8 cellular contexts compared by ENCODE assay signal in the genomic region with DNA sequence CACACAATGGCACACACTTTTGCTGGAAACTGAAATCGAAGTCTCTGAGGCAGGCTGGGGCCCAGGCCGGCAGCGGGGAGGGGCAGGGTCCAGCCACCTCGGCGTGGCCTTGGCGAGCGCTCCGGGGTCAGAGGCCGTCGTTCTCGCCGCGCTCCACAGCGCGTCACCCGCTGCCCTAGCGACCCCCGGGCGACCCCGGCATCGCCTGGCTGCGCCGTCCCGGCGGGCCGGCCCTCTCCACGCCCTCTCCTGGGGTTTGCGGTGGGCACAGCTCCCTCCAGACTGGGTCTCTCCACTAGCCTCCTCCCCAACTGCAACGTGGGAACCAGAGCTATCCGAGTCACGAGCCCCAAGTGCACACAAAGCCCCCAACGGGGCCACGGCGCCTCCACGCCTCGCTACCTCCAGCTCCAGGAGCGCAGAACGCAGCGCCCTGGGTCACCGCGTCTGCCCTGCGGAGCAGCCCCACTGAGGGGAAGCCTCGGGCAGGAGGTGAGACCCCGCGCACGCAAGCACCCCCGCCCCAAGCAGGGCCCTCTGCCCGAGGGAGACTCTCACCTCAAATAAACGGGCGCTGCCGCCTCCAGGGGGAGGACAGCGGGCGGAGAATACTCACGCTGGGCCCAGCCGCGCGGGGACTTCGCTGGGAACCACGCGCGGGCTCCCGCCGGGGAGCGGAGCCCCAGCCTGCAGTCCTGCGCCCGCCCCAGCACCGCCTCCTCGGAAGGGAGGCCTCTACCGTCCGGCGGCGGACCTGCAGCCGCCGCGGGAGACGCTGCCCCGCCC.
DNase-seq lines count a peak whose midpoint lies in the region; ATAC-seq and TF ChIP-seq lines count a peak whose summit lies in the region.

No MANE protein-coding gene starts in this region.

- under 1% methylated on average over 77 of the region's 77 CpGs for WGBS in liver

- TF ChIP-seq CTCF in coronary artery (IDR thresholded peaks at IDR 0.05) (peak; percentile 95), liver (IDR thresholded peaks at IDR 0.05; ENCODE audit: low read depth, low read length, missing input control) (peak; percentile 65)

- ATAC-seq in HG02970 (IDR thresholded peaks at IDR 0.05; ENCODE audit: low FRiP score, unreplicated experiment): peak; percentile 97

- H3K27ac ChIP-seq in coronary artery (peak overlapping the region; percentile 6 to 32), liver (ENCODE audit: low read depth in 1 of 2, low read length in 2 of 2) (peak overlapping the region; percentile 90 to 92)

- H3K27me3 ChIP-seq in liver (ENCODE audit: control insufficient read depth in 4 of 4, insufficient read depth in 4 of 4, low read length in 3 of 4): no peaks in the 10 kb centered on the region

- peaks cover 0 to 13% (median 10%) of the 10 kb centered on the region in 4 donors for H3K4me1 ChIP-seq in liver (ENCODE audit: control insufficient read depth in 4 of 4, insufficient read depth in 4 of 4, low read length in 3 of 4)

- peak; percentile 22 to 56 for TF ChIP-seq RAD21 in liver (IDR thresholded peaks at IDR 0.05)

- no peaks in the 10 kb centered on the region for H3K9me3 ChIP-seq in liver (ENCODE audit: control insufficient read depth in 4 of 4, low read length in 3 of 4)

- H3K9ac ChIP-seq in liver (ENCODE audit: low read depth in 1 of 2, low read length in 2 of 2): peak overlapping the region; percentile 53 to 83

- peak; percentile 29 to 51 for DNase-seq in NCI-H524 (lab: John Stamatoyannopoulos, UW)
- DNase-seq in NCI-H524 treated with DMSO at 0.1 percent for 48 hours (lab: John Stamatoyannopoulos, UW): no peak
- DNase-seq in NCI-H2107 (lab: John Stamatoyannopoulos, UW): peak; percentile 67
- DNase-seq in activated CD4-positive, alpha-beta T cell treated with anti-CD3 and anti-CD28 coated beads for 24 hours (ENCODE audit: low read depth in 2 of 2): peak; percentile 59 to 69
- DNase-seq in coronary artery (ENCODE audit: low spot score): peak; percentile 84
- peak; percentile 68 to 77 for DNase-seq in stimulated activated CD4-positive, alpha-beta T cell treated with anti-CD3 and anti-CD28 coated beads, Interleukin-2, amount 100 ng/mL, for 48 hours

- H3K4me3 ChIP-seq in coronary artery (peak overlapping the region; percentile 84), liver (ENCODE audit: low read depth in 1 of 3, low read length in 3 of 3) (peak overlapping the region; percentile 92 to 96 (median 94))

- no peaks in the 10 kb centered on the region for H3K36me3 ChIP-seq in liver (ENCODE audit: control insufficient read depth in 4 of 4, insufficient read depth in 3 of 4, low read depth in 1 of 4, low read length in 3 of 4)

TF ChIP-seq in liver, 16 proteins besides CTCF, POLR2A, EP300 and RAD21:
- peak; percentile 41 to 62 for TF ChIP-seq HNF4A (conservative IDR thresholded peaks at IDR 0.05)
- TF ChIP-seq ATF3 (IDR thresholded peaks at IDR 0.05): no peak
- TF ChIP-seq REST (IDR thresholded peaks at IDR 0.05): peak; percentile 19
- TF ChIP-seq SP1 (IDR thresholded peaks at IDR 0.05): peak; percentile 6
